In genomic region chr10:62692085-62692484, GRCh38 we compare ENCODE assay signal across 22 cellular contexts.
DNase-seq lines count a peak whose midpoint lies in the region; ATAC-seq and TF ChIP-seq lines count a peak whose summit lies in the region.
"Had no signal": no experiment of that assay in that cellular context is flagged by ENCODE, and none has a peak within 500 bp of the region (broad histone marks: within the 10 kb centered on the region; RNA-seq: fewer than 3 reads in every experiment).

No MANE protein-coding gene starts in this region.

- no peaks in the 10 kb centered on the region for H3K79me1 ChIP-seq in H9 (ENCODE audit: insufficient read depth, low read depth, low read length, poor library complexity, severe bottlenecking)

- CTCF ChIA-PET in WTC11 (lab: Charles Lee) = interaction anchor here (1.0 to 1.4 kb wide), 2 partner anchors 11 to 125 kb away, joined by 3 to 11 read pairs; no protein-coding TSS in a partner anchor

- H3K14ac ChIP-seq in H9 (ENCODE audit: insufficient read depth, low read length) = no peak overlapping the region

- no peak overlapping the region for H2BK12ac ChIP-seq in H9 (ENCODE audit: insufficient read length, low read depth, low read length)

- no peak overlapping the region for H3K56ac ChIP-seq in H9 (ENCODE audit: insufficient read length, low read depth, low read length)

- H3K36me3 Mint-ChIP-seq in H9 (ENCODE audit: insufficient read depth in 1 of 3, low read depth in 3 of 3) = peaks cover 0 to under 1% (median 0%) of the 10 kb centered on the region in 3 experiments; a peak in 1 of 7 replicates
- peaks cover 6% of the 10 kb centered on the region; the same call in 1 of the 2 replicates for H3K36me3 Mint-ChIP-seq in WTC11

- H3K4me1 Mint-ChIP-seq in H9 (peaks cover 31 to 42% of the 10 kb centered on the region in 2 experiments), WTC11 (peaks cover 38% of the 10 kb centered on the region)

- no peak overlapping the region for H3K23ac ChIP-seq in H9 (ENCODE audit: insufficient read length, low read depth, low read length)

- H3K27ac Mint-ChIP-seq in H9 (peak overlapping the region in 2 of 3 experiments; percentile 59 to 86; a peak in 2 of 7 replicates), WTC11 (no peak overlapping the region; the same call in 1 of the 2 replicates)
- H3K27ac Mint-ChIP-seq: activated CD8-positive, alpha-beta T cell treated with anti-CD3 and anti-CD28 coated beads, Interleukin-2, amount 10 ng/mL, durations not matched to agents 7 days and 5 days had no signal

- H3K4ac ChIP-seq in H9 (ENCODE audit: low read depth, low read length) = no peak overlapping the region

- H3K9me3 ChIP-seq in H9 (ENCODE audit: control insufficient read depth, low read depth, low read length) = no peaks in the 10 kb centered on the region
- H3K9me3 ChIP-seq in spleen = peaks cover 0 to 6% (median 0%) of the 10 kb centered on the region in 8 donors
- H3K9me3 ChIP-seq: colonic mucosa, testis had no signal

- H3K36me3 ChIP-seq in spleen = no peaks in the 10 kb centered on the region
- H3K36me3 ChIP-seq: colonic mucosa had no signal

- H3K9me3 Mint-ChIP-seq in H9 (peaks cover under 1 to 4% of the 10 kb centered on the region in 2 experiments; a peak in 3 of 5 replicates), WTC11 (peaks cover 10% of the 10 kb centered on the region)

- no peaks in the 10 kb centered on the region for H3K23me2 ChIP-seq in H9 (ENCODE audit: insufficient read length, low read depth, low read length, poor library complexity, severe bottlenecking)

- no peak overlapping the region for H3T11ph ChIP-seq in H9 (ENCODE audit: low read length)

- no peak overlapping the region for H4K8ac ChIP-seq in H9 (replicated peaks; ENCODE audit: insufficient read length, low read depth, low read length)

- no peaks in the 10 kb centered on the region for H4K20me1 ChIP-seq in H9 (ENCODE audit: control insufficient read depth, insufficient read depth, insufficient read length)

- H3K4me1 ChIP-seq in H9 (ENCODE audit: insufficient read depth, low read length) (peaks cover 5% of the 10 kb centered on the region; the same call in 1 of the 2 replicates), spleen (peaks cover 14 to 59% (median 27%) of the 10 kb centered on the region in 6 donors)
- H3K4me1 ChIP-seq: colonic mucosa, testis had no signal

- no peak overlapping the region for H2BK5ac ChIP-seq in H9 (ENCODE audit: insufficient read length, low read length)

- no peak overlapping the region for H3K27ac ChIP-seq in H9 (ENCODE audit: insufficient read length, low read depth, low read length)
- peak overlapping the region in 5 of 8 donors; percentile 12 to 68 (median 49) for H3K27ac ChIP-seq in spleen
- H3K27ac ChIP-seq: colonic mucosa, HL-60, testis had no signal

- no peak overlapping the region for H4K5ac ChIP-seq in H9 (ENCODE audit: insufficient read length, low read depth, low read length)

- peak; percentile 82 for ATAC-seq in WTC11
- ATAC-seq: activated CD8-positive, alpha-beta T cell treated with anti-CD3 and anti-CD28 coated beads, Interleukin-2, amount 10 ng/mL, durations not matched to agents 7 days and 5 days; K562; left colon had no signal

- H2BK120ac ChIP-seq in H9 (ENCODE audit: low read depth, low read length, poor library complexity, severe bottlenecking) = peak overlapping the region; percentile 69

- H3K27me3 ChIP-seq in H9 (ENCODE audit: insufficient read depth, low read length) = no peaks in the 10 kb centered on the region
- H3K27me3 ChIP-seq in spleen (replicated peaks in 1 of 7) = no peaks in the 10 kb centered on the region
- H3K27me3 ChIP-seq: colonic mucosa, testis had no signal

- intact Hi-C loops in spleen (cut with DNase I; ENCODE audit: low total_unique reads) = no loop called here

- no peak overlapping the region for H2BK15ac ChIP-seq in H9 (ENCODE audit: low read depth, low read length)

- TF ChIP-seq CTCF in H9 (conservative IDR thresholded peaks at IDR 0.05) (no peak), WTC11 (IDR thresholded peaks at IDR 0.05) (no peak), spleen (IDR thresholded peaks at IDR 0.05 in 8 of 11, conservative IDR thresholded peaks at IDR 0.05 in 3 of 11) (no peak)

- H3K27me3 Mint-ChIP-seq in H9 (ENCODE audit: low read depth) (no peaks in the 10 kb centered on the region), WTC11 (ENCODE audit: low read depth) (no peaks in the 10 kb centered on the region)
- H3K27me3 Mint-ChIP-seq: activated naive CD8-positive, alpha-beta T cell had no signal

- no peak overlapping the region for H3K18ac ChIP-seq in H9 (ENCODE audit: insufficient read length, low read depth, low read length)

- DNase-seq in H9 (peak; percentile 58), WTC11 (ENCODE audit: low spot score) (peak; percentile 38), iPS-NIHi7 (ENCODE audit: extremely low spot score) (peak; percentile 69), spleen (no peak), SK-N-DZ (ENCODE audit: low spot score) (no peak), NCI-H1092 (lab: John Stamatoyannopoulos, UW) (no peak)
- no peak for DNase-seq in stimulated activated naive CD4-positive, alpha-beta T cell (lab: John Stamatoyannopoulos, UW)
- DNase-seq: activated CD8-positive, alpha-beta T cell treated with anti-CD3 and anti-CD28 coated beads, Interleukin-2, amount 10 ng/mL, durations not matched to agents 7 days and 5 days; activated T-cell treated with anti-CD3 and anti-CD28 coated beads, Interleukin-2, amount 50 U/mL, for 48 hours; colonic mucosa; DND-41; left colon; NCI-H2081 treated with DMSO at 0.1 percent for 48 hours; NCI-H524; retina; SHP77; stimulated activated CD4-positive, alpha-beta T cell treated with anti-CD3 and anti-CD28 coated beads, Interleukin-12 subunit alpha, Interleukin-12 subunit beta, amount 100 ng/mL, for 4 hours; testis had no signal

- no peak for TF ChIP-seq POLR2A in spleen (IDR thresholded peaks at IDR 0.05)

- no peak overlapping the region for H3K9ac ChIP-seq in H9 (ENCODE audit: extremely low read depth, insufficient read length, low read length)

- H3K4me3 ChIP-seq in spleen = no peak overlapping the region
- H3K4me3 ChIP-seq: colonic mucosa, K562, testis had no signal

- H2AK5ac ChIP-seq in H9 (ENCODE audit: insufficient read length, low read length) = no peak overlapping the region

- H2BK20ac ChIP-seq in H9 (ENCODE audit: low read depth, low read length, poor library complexity, severe bottlenecking) = no peak overlapping the region

- no peak overlapping the region for H3K4me3 Mint-ChIP-seq in H9
- H3K4me3 Mint-ChIP-seq in WTC11 = peak overlapping the region; percentile 6; the same call in 1 of the 2 replicates
- H3K4me3 Mint-ChIP-seq: activated naive CD8-positive, alpha-beta T cell; T-helper 1 cell treated with Interleukin-12 subunit alpha and Interleukin-12 subunit beta and Interleukin-4 antibody, amounts not matched to agents 30 μg/mL and 1 μg/mL, for 36 hours had no signal

- H3K4me2 ChIP-seq in H9 (ENCODE audit: insufficient read depth, insufficient read length, low read length) = peak overlapping the region; percentile 35

- no peak overlapping the region for H4K91ac ChIP-seq in H9 (ENCODE audit: insufficient read length, low read depth, low read length)

- H2AFZ ChIP-seq in H9 (ENCODE audit: low read length) = no peak overlapping the region

- no CpG with 5 or more reads among the region's 5 CpGs for WGBS in H9 (ENCODE audit: extremely low coverage, insufficient read length, low lambda C conversion rate)
- WGBS in spleen, 5 donors = 77 to 79% (median 78%) methylated on average over 5 of the region's 5 CpGs

- no peaks in the 10 kb centered on the region for H3K79me2 ChIP-seq in H9 (ENCODE audit: insufficient read depth, low read length)

- POLR2A ChIA-PET in WTC11 (lab: Charles Lee) = no interaction called here

TF ChIP-seq in WTC11, 78 proteins besides CTCF, POLR2A, EP300 and RAD21 (continues in another document):
- TF ChIP-seq, protein P1, sequence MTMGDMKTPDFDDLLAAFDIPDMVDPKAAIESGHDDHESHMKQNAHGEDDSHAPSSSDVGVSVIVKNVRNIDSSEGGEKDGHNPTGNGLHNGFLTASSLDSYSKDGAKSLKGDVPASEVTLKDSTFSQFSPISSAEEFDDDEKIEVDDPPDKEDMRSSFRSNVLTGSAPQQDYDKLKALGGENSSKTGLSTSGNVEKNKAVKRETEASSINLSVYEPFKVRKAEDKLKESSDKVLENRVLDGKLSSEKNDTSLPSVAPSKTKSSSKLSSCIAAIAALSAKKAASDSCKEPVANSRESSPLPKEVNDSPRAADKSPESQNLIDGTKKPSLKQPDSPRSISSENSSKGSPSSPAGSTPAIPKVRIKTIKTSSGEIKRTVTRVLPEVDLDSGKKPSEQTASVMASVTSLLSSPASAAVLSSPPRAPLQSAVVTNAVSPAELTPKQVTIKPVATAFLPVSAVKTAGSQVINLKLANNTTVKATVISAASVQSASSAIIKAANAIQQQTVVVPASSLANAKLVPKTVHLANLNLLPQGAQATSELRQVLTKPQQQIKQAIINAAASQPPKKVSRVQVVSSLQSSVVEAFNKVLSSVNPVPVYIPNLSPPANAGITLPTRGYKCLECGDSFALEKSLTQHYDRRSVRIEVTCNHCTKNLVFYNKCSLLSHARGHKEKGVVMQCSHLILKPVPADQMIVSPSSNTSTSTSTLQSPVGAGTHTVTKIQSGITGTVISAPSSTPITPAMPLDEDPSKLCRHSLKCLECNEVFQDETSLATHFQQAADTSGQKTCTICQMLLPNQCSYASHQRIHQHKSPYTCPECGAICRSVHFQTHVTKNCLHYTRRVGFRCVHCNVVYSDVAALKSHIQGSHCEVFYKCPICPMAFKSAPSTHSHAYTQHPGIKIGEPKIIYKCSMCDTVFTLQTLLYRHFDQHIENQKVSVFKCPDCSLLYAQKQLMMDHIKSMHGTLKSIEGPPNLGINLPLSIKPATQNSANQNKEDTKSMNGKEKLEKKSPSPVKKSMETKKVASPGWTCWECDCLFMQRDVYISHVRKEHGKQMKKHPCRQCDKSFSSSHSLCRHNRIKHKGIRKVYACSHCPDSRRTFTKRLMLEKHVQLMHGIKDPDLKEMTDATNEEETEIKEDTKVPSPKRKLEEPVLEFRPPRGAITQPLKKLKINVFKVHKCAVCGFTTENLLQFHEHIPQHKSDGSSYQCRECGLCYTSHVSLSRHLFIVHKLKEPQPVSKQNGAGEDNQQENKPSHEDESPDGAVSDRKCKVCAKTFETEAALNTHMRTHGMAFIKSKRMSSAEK (CRISPR knock-in tag; IDR thresholded peaks at IDR 0.05; ENCODE audit: borderline replicate concordance) = no peak
- no peak for TF ChIP-seq FOXJ3 (CRISPR knock-in tag; IDR thresholded peaks at IDR 0.05; ENCODE audit: borderline replicate concordance)
- TF ChIP-seq ZNF121 (CRISPR knock-in tag; IDR thresholded peaks at IDR 0.05) = no peak
- no peak for TF ChIP-seq ZMAT4 (CRISPR knock-in tag; IDR thresholded peaks at IDR 0.05)
- TF ChIP-seq SP1 (CRISPR knock-in tag; conservative IDR thresholded peaks at IDR 0.05) = no peak
- TF ChIP-seq ATF1 (CRISPR knock-in tag; IDR thresholded peaks at IDR 0.05) = no peak
- TF ChIP-seq ELF4 (CRISPR knock-in tag; IDR thresholded peaks at IDR 0.05; ENCODE audit: low read depth) = no peak

Comparison
In these comparisons a context has a peak if more than half of its experiments do, and no peak if none do; other contexts are left out.
1. DNase-seq: peak in H9 (single experiment), WTC11 (single experiment) and iPS-NIHi7 (single experiment); none in spleen (single experiment), stimulated activated naive CD4-positive, alpha-beta T cell (0 of 6), SK-N-DZ (single experiment) and NCI-H1092 (single experiment).